Comparison of ENCODE assay signal across 16 cellular contexts in genomic region chr14:83253870-83254269, GRCh38.
"Had no signal": no experiment of that assay in that cellular context is flagged by ENCODE, and none has a peak within 500 bp of the region (broad histone marks: within the 10 kb centered on the region; RNA-seq: fewer than 3 reads in every experiment).

No MANE protein-coding gene starts in this region.

- H3K4me3 ChIP-seq: gastrocnemius medialis, heart right ventricle, psoas muscle, right lobe of liver, testis, tibial nerve had no signal

- DNase-seq: effector memory CD4-positive, alpha-beta T cell; gastrocnemius medialis; heart right ventricle; hypothalamus; kidney glomerular epithelial cell; mammary epithelial cell; naive thymus-derived CD4-positive, alpha-beta T cell; nephron progenitor cell; psoas muscle; retina; right lobe of liver; stimulated activated CD4-positive, alpha-beta T cell treated with anti-CD3 and anti-CD28 coated beads, Interleukin-4, amount 100 ng/mL, for 1 hour; stimulated activated naive CD8-positive, alpha-beta T cell treated with anti-CD3 and anti-CD28 coated beads, Interleukin-15, amount 100 ng/mL, for 72 hours; testis had no signal

- FAIRE-seq: islet of Langerhans had no signal

- H3K27me3 ChIP-seq: gastrocnemius medialis, heart right ventricle, right lobe of liver, testis, tibial nerve had no signal

- H3K27ac ChIP-seq: gastrocnemius medialis, heart right ventricle, psoas muscle, right lobe of liver, testis, tibial nerve had no signal
